31 cellular contexts compared by ENCODE assay signal in genomic region chr9:96492993-96493531, GRCh38.
"Had no signal": no experiment of that assay in that cellular context is flagged by ENCODE, and none has a peak within 500 bp of the region (broad histone marks: within the 10 kb centered on the region; RNA-seq: fewer than 3 reads in every experiment).

No MANE protein-coding gene starts in this region.

- H3K4me3 Mint-ChIP-seq: activated naive CD4-positive, alpha-beta T cell treated with anti-CD3 and anti-CD28 coated beads for 36 hours; activated naive CD8-positive, alpha-beta T cell treated with anti-CD3 and anti-CD28 coated beads for 36 hours; activated T-helper 1 cell treated with anti-CD3 and anti-CD28 coated beads, Interleukin-12 subunit alpha, Interleukin-12 subunit beta, Interleukin-2, Interleukin-4 antibody, amounts not matched to agents 30 ng/mL and 10 ng/mL and 1 ng/mL, durations not matched to agents 14 hours and 24 hours and 36 hours; dendritic cell treated with granulocyte-macrophage colony-stimulating factor and Interleukin-4, amounts not matched to agents 40 ng/mL and 50 ng/mL, for 4 days; immature natural killer cell; nephron; stimulated activated naive B cell treated with anti-CD40 and anti-IgM and Interleukin-4, amounts not matched to agents 10 μg/mL and 1 μg/mL and 100 μg/mL, for 72 hours had no signal

- H3K4me3 ChIP-seq: adrenal gland, esophagus muscularis mucosa, heart left ventricle, lower lobe of right lung, mucosa of descending colon, psoas muscle, smooth muscle cell, testis had no signal

- DNase-seq: activated CD4-positive, alpha-beta T cell treated with anti-CD3 and anti-CD28 coated beads for 4 hours; activated CD4-positive, alpha-beta T cell treated with anti-CD3 and anti-CD28 coated beads, Interleukin-2, amount 50 U/mL, for 4 hours; activated CD4-positive, CD25-positive, alpha-beta regulatory T cell; activated CD8-positive, alpha-beta memory T cell treated with anti-CD3 and anti-CD28 coated beads for 24 hours; activated effector memory CD4-positive, alpha-beta T cell treated with anti-CD3 and anti-CD28 coated beads, Interleukin-2, amount 50 U/mL, for 16 hours; activated naive CD4-positive, alpha-beta T cell treated with anti-CD3 and anti-CD28 coated beads for 36 hours; activated naive CD8-positive, alpha-beta T cell treated with anti-CD3 and anti-CD28 coated beads for 36 hours; adrenal gland; central memory CD4-positive, alpha-beta T cell; effector CD4-positive, alpha-beta T cell; foreskin keratinocyte; heart left ventricle; immature natural killer cell; lower lobe of right lung; mesendoderm; mucosa of descending colon; occipital lobe; psoas muscle; stimulated activated CD4-positive, alpha-beta T cell treated with anti-CD3 and anti-CD28 coated beads, Interleukin-15, amount 100 ng/mL, for 24 hours; stimulated activated CD4-positive, alpha-beta T cell treated with anti-CD3 and anti-CD28 coated beads, Interleukin-2, amount 100 ng/mL, for 24 hours; stimulated activated naive B cell treated with anti-CD40 and anti-IgM and Interleukin-4, amounts not matched to agents 10 μg/mL and 1 μg/mL and 100 μg/mL, for 72 hours; testis; trophoblast cell had no signal

- H3K9ac ChIP-seq: parathyroid adenoma had no signal

- ATAC-seq: foreskin keratinocyte; heart left ventricle; lower lobe of right lung; mucosa of descending colon; psoas muscle; stimulated activated naive B cell treated with anti-CD40 and anti-IgM and Interleukin-4, amounts not matched to agents 10 μg/mL and 1 μg/mL and 100 μg/mL, for 72 hours had no signal

- FAIRE-seq: astrocyte, urothelium cell line had no signal

- H3K27me3 ChIP-seq: adrenal gland, esophagus muscularis mucosa, foreskin keratinocyte, heart left ventricle, testis had no signal

- H3K4me1 ChIP-seq: foreskin keratinocyte, psoas muscle, testis had no signal

- H3K9me3 ChIP-seq: adrenal gland, esophagus muscularis mucosa, heart left ventricle, lower lobe of right lung, mucosa of descending colon, psoas muscle, testis had no signal

- H3K9me3 Mint-ChIP-seq: activated naive CD4-positive, alpha-beta T cell treated with anti-CD3 and anti-CD28 coated beads for 36 hours; activated naive CD8-positive, alpha-beta T cell treated with anti-CD3 and anti-CD28 coated beads for 36 hours; activated T-helper 1 cell treated with anti-CD3 and anti-CD28 coated beads, Interleukin-12 subunit alpha, Interleukin-12 subunit beta, Interleukin-2, Interleukin-4 antibody, amounts not matched to agents 30 ng/mL and 10 ng/mL and 1 ng/mL, durations not matched to agents 14 hours and 24 hours and 36 hours; dendritic cell treated with granulocyte-macrophage colony-stimulating factor and Interleukin-4, amounts not matched to agents 40 ng/mL and 50 ng/mL, for 4 days; immature natural killer cell; nephron; stimulated activated naive B cell treated with anti-CD40 and anti-IgM and Interleukin-4, amounts not matched to agents 10 μg/mL and 1 μg/mL and 100 μg/mL, for 72 hours had no signal

- H3K4me2 ChIP-seq: smooth muscle cell had no signal

- H2AFZ ChIP-seq: parathyroid adenoma had no signal

- H3K79me2 ChIP-seq: parathyroid adenoma had no signal

- H3K27me3 Mint-ChIP-seq: activated naive CD8-positive, alpha-beta T cell treated with anti-CD3 and anti-CD28 coated beads for 36 hours; dendritic cell treated with granulocyte-macrophage colony-stimulating factor and Interleukin-4, amounts not matched to agents 40 ng/mL and 50 ng/mL, for 4 days; stimulated activated naive B cell treated with anti-CD40 and anti-IgM and Interleukin-4, amounts not matched to agents 10 μg/mL and 1 μg/mL and 100 μg/mL, for 72 hours had no signal

- H3K27ac Mint-ChIP-seq: activated naive CD4-positive, alpha-beta T cell treated with anti-CD3 and anti-CD28 coated beads for 36 hours; activated naive CD8-positive, alpha-beta T cell treated with anti-CD3 and anti-CD28 coated beads for 36 hours; activated T-helper 1 cell treated with anti-CD3 and anti-CD28 coated beads, Interleukin-12 subunit alpha, Interleukin-12 subunit beta, Interleukin-2, Interleukin-4 antibody, amounts not matched to agents 30 ng/mL and 10 ng/mL and 1 ng/mL, durations not matched to agents 14 hours and 24 hours and 36 hours; dendritic cell treated with granulocyte-macrophage colony-stimulating factor and Interleukin-4, amounts not matched to agents 40 ng/mL and 50 ng/mL, for 4 days; immature natural killer cell; stimulated activated naive B cell treated with anti-CD40 and anti-IgM and Interleukin-4, amounts not matched to agents 10 μg/mL and 1 μg/mL and 100 μg/mL, for 72 hours had no signal

- H3K27ac ChIP-seq: esophagus muscularis mucosa, foreskin keratinocyte, lower lobe of right lung, parathyroid adenoma, psoas muscle, testis had no signal

- H3K4me1 Mint-ChIP-seq: immature natural killer cell; stimulated activated naive B cell treated with anti-CD40 and anti-IgM and Interleukin-4, amounts not matched to agents 10 μg/mL and 1 μg/mL and 100 μg/mL, for 72 hours had no signal
